10 cellular contexts compared by ENCODE assay signal in genomic region chr5:6660704-6661103, GRCh38. TPM values are rescaled to one million over a fixed set of nuclear protein-coding genes. Genes with fewer than 3 reads are reported as not detected.
A peak's percentile ranks its signal among the peaks of the same experiment; 100 is the strongest.
DNase-seq lines count a peak whose midpoint lies in the region; ATAC-seq lines count a peak whose summit lies in the region.
"Had no signal": no experiment of that assay in that cellular context is flagged by ENCODE, and none has a peak within 500 bp of the region (broad histone marks: within the 10 kb centered on the region; RNA-seq: fewer than 3 reads in every experiment).

No MANE protein-coding gene starts in this region.

- H3K23ac ChIP-seq in neuronal stem cell (ENCODE audit: low read depth, low read length, poor library complexity), result no peak overlapping the region

- no peak overlapping the region for H3K4me3 ChIP-seq in neuronal stem cell (ENCODE audit: low read length in 2 of 2)

- DNase-seq in activated CD8-positive, alpha-beta memory T cell treated with anti-CD3 and anti-CD28 coated beads, Interleukin-2, amount 10 ng/mL, durations not matched to agents 7 days and 5 days, result no peak
- no peak for DNase-seq in activated CD8-positive, alpha-beta memory T cell treated with anti-CD3 and anti-CD28 coated beads, Interleukin-2, amount 50 U/mL, for 48 hours
- DNase-seq in SK-N-DZ (ENCODE audit: low spot score), result no peak
- DNase-seq in UCSD-AML1 (lab: John Stamatoyannopoulos, UW; ENCODE audit: unreplicated experiment), result no peak
- no peak for DNase-seq in neuronal stem cell (ENCODE audit: low spot score)
- DNase-seq: IMR-90 had no signal

- no peak overlapping the region for H3K14ac ChIP-seq in neuronal stem cell (ENCODE audit: low read length)

- peaks cover 35% of the 10 kb centered on the region for H3K36me3 Mint-ChIP-seq in activated CD8-positive, alpha-beta memory T cell treated with anti-CD3 and anti-CD28 coated beads, Interleukin-2, amount 10 ng/mL, durations not matched to agents 7 days and 5 days
- peaks cover 44% of the 10 kb centered on the region for H3K36me3 Mint-ChIP-seq in stimulated activated naive CD8-positive, alpha-beta T cell treated with anti-CD3 and anti-CD28 coated beads, Interleukin-15, Interleukin-2, amounts not matched to agents 100 ng/mL and 50 ng/mL, for 24 hours (ENCODE audit: low read depth)

- H3K9me3 Mint-ChIP-seq in activated CD8-positive, alpha-beta memory T cell treated with anti-CD3 and anti-CD28 coated beads, Interleukin-2, amount 10 ng/mL, durations not matched to agents 7 days and 5 days (ENCODE audit: low read depth), result peaks cover 5% of the 10 kb centered on the region
- peaks cover 10% of the 10 kb centered on the region for H3K9me3 Mint-ChIP-seq in stimulated activated naive CD8-positive, alpha-beta T cell treated with anti-CD3 and anti-CD28 coated beads, Interleukin-15, Interleukin-2, amounts not matched to agents 100 ng/mL and 50 ng/mL, for 24 hours

- no peak overlapping the region for H2BK15ac ChIP-seq in neuronal stem cell (ENCODE audit: low read length)

- H3K79me1 ChIP-seq in neuronal stem cell (ENCODE audit: low read depth, low read length), result no peaks in the 10 kb centered on the region

- no peak overlapping the region for H2AK5ac ChIP-seq in neuronal stem cell (ENCODE audit: low read depth, low read length)

- no peaks in the 10 kb centered on the region for H3K4me1 ChIP-seq in neuronal stem cell (ENCODE audit: control insufficient read depth in 2 of 2, insufficient read depth in 1 of 2, low read depth in 1 of 2, low read length in 2 of 2)

- H2BK5ac ChIP-seq in neuronal stem cell (ENCODE audit: low read length), result no peak overlapping the region

- H3K27me3 Mint-ChIP-seq in activated CD8-positive, alpha-beta memory T cell treated with anti-CD3 and anti-CD28 coated beads, Interleukin-2, amount 10 ng/mL, durations not matched to agents 7 days and 5 days, result no peaks in the 10 kb centered on the region
- H3K27me3 Mint-ChIP-seq in stimulated activated naive CD8-positive, alpha-beta T cell treated with anti-CD3 and anti-CD28 coated beads, Interleukin-15, Interleukin-2, amounts not matched to agents 100 ng/mL and 50 ng/mL, for 24 hours, result no peaks in the 10 kb centered on the region

- H3K27ac Mint-ChIP-seq in activated CD8-positive, alpha-beta memory T cell treated with anti-CD3 and anti-CD28 coated beads, Interleukin-2, amount 10 ng/mL, durations not matched to agents 7 days and 5 days, result peak overlapping the region; percentile 39
- H3K27ac Mint-ChIP-seq in stimulated activated naive CD8-positive, alpha-beta T cell treated with anti-CD3 and anti-CD28 coated beads, Interleukin-15, Interleukin-2, amounts not matched to agents 100 ng/mL and 50 ng/mL, for 24 hours, result peak overlapping the region; percentile 4

- H2BK12ac ChIP-seq in neuronal stem cell (ENCODE audit: low read length), result no peak overlapping the region

- H3K4ac ChIP-seq in neuronal stem cell (ENCODE audit: low read length), result no peak overlapping the region

- H3K18ac ChIP-seq in neuronal stem cell (ENCODE audit: low read length), result no peak overlapping the region

- CTCF ChIA-PET in activated CD8-positive, alpha-beta memory T cell treated with anti-CD3 and anti-CD28 coated beads, Interleukin-2, amount 10 ng/mL, durations not matched to agents 7 days and 5 days (lab: Charles Lee), result no interaction called here

- H3K27me3 ChIP-seq in neuronal stem cell (ENCODE audit: control insufficient read depth in 3 of 3, insufficient read depth in 3 of 3, low read depth in 1 of 3, low read length in 3 of 3), result no peaks in the 10 kb centered on the region

- H3K9ac ChIP-seq in neuronal stem cell (ENCODE audit: low read depth, low read length, poor library complexity), result no peak overlapping the region

- no peak overlapping the region for H3K27ac ChIP-seq in neuronal stem cell (replicated peaks; ENCODE audit: low read length)

- H4K91ac ChIP-seq in neuronal stem cell (ENCODE audit: low read depth, low read length, poor library complexity), result no peak overlapping the region

- no peak overlapping the region for H2AFZ ChIP-seq in neuronal stem cell (ENCODE audit: low read length)

- H3K36me3 ChIP-seq in neuronal stem cell (replicated peaks in 1 of 2; ENCODE audit: control insufficient read depth in 2 of 2, insufficient read depth in 2 of 2, low read length in 2 of 2), result peaks cover 6 to 58% of the 10 kb centered on the region in 2 donors

- H4K8ac ChIP-seq in neuronal stem cell (ENCODE audit: low read depth, low read length), result no peak overlapping the region

- no peak for ATAC-seq in activated CD8-positive, alpha-beta memory T cell treated with anti-CD3 and anti-CD28 coated beads, Interleukin-2, amount 10 ng/mL, durations not matched to agents 7 days and 5 days
- ATAC-seq in HG02571 (IDR thresholded peaks at IDR 0.05; ENCODE audit: unreplicated experiment) (peak; percentile 40), HG03442 (IDR thresholded peaks at IDR 0.05; ENCODE audit: unreplicated experiment) (peak; percentile 43)

- no peak overlapping the region for H3K4me3 Mint-ChIP-seq in activated CD8-positive, alpha-beta memory T cell treated with anti-CD3 and anti-CD28 coated beads, Interleukin-2, amount 10 ng/mL, durations not matched to agents 7 days and 5 days
- H3K4me3 Mint-ChIP-seq in stimulated activated naive CD8-positive, alpha-beta T cell treated with anti-CD3 and anti-CD28 coated beads, Interleukin-15, Interleukin-2, amounts not matched to agents 100 ng/mL and 50 ng/mL, for 24 hours, result no peak overlapping the region
- H3K4me3 Mint-ChIP-seq: neural crest cell had no signal

- peaks cover 5 to 8% of the 10 kb centered on the region in 2 donors for H3K9me3 ChIP-seq in neuronal stem cell (replicated peaks in 1 of 2; ENCODE audit: control insufficient read depth in 2 of 2, insufficient read depth in 1 of 2, low read depth in 1 of 2, low read length in 2 of 2)

- no peak overlapping the region for H2BK120ac ChIP-seq in neuronal stem cell (ENCODE audit: low read depth, low read length)

- H3K4me1 Mint-ChIP-seq in activated CD8-positive, alpha-beta memory T cell treated with anti-CD3 and anti-CD28 coated beads, Interleukin-2, amount 10 ng/mL, durations not matched to agents 7 days and 5 days, result peaks cover 7% of the 10 kb centered on the region
- H3K4me1 Mint-ChIP-seq in stimulated activated naive CD8-positive, alpha-beta T cell treated with anti-CD3 and anti-CD28 coated beads, Interleukin-15, Interleukin-2, amounts not matched to agents 100 ng/mL and 50 ng/mL, for 24 hours (ENCODE audit: low read depth), result peaks cover 11% of the 10 kb centered on the region
- H3K4me1 Mint-ChIP-seq: neural crest cell had no signal

- H3K4me2 ChIP-seq in neuronal stem cell (ENCODE audit: insufficient read depth, low read length, poor library complexity, severe bottlenecking), result no peak overlapping the region

- no CpG with 5 or more reads among the region's 3 CpGs for WGBS in neuronal stem cell (ENCODE audit: extremely low coverage in 2 of 2, insufficient read length in 2 of 2, insufficient replicate concordance in 1 of 2), 2 donors

RNA-seq across cellular contexts. Expression of gene SRD5A1, which starts 27.5 kb away (rescaled TPM):
- 10 to 100 TPM; 11.0 to 16.2 TPM for total RNA-seq in activated CD8-positive, alpha-beta memory T cell treated with anti-CD3 and anti-CD28 coated beads, Interleukin-2, amount 10 ng/mL, durations not matched to agents 7 days and 5 days
- polyA plus RNA-seq in SK-N-DZ (2014; cell fraction: cytosol; rRNA removed), result 55.9 and 84.1 TPM in 2 replicates
- 44.8 and 51.8 TPM in 2 replicates for polyA plus RNA-seq in SK-N-DZ (2014; cell fraction: nucleus; rRNA removed)
- 10.9 TPM for polyA plus RNA-seq in neuronal stem cell (2013, experiment 1 of 2)
- 10.5 TPM for polyA plus RNA-seq in neuronal stem cell (2013, experiment 2 of 2)

RNA-seq across cellular contexts. Expression of gene NSUN2, which starts 27.9 kb away (rescaled TPM):
- 100 to 1,000 TPM in 1 of 2 experiments, 10 to 100 TPM in 1; 79.8 to 111 TPM for total RNA-seq in activated CD8-positive, alpha-beta memory T cell treated with anti-CD3 and anti-CD28 coated beads, Interleukin-2, amount 10 ng/mL, durations not matched to agents 7 days and 5 days
- polyA plus RNA-seq in SK-N-DZ (2014; cell fraction: cytosol; rRNA removed), result 72.3 and 78.6 TPM in 2 replicates
- polyA plus RNA-seq in SK-N-DZ (2014; cell fraction: nucleus; rRNA removed), result 106 and 136 TPM in 2 replicates
- 21.5 TPM for polyA plus RNA-seq in neuronal stem cell (2013, experiment 1 of 2)
- 21.4 TPM for polyA plus RNA-seq in neuronal stem cell (2013, experiment 2 of 2)

RNA-seq across cellular contexts. Expression of gene TENT4A, which starts 52.5 kb away (rescaled TPM):
- 10 to 100 TPM; 37.4 to 55.3 TPM for total RNA-seq in activated CD8-positive, alpha-beta memory T cell treated with anti-CD3 and anti-CD28 coated beads, Interleukin-2, amount 10 ng/mL, durations not matched to agents 7 days and 5 days
- polyA plus RNA-seq in SK-N-DZ (2014; cell fraction: cytosol; rRNA removed), result 11.5 and 16.6 TPM in 2 replicates
- 57.7 and 92.4 TPM in 2 replicates for polyA plus RNA-seq in SK-N-DZ (2014; cell fraction: nucleus; rRNA removed)
- polyA plus RNA-seq in neuronal stem cell (2013, experiment 1 of 2), result 27.1 TPM
- polyA plus RNA-seq in neuronal stem cell (2013, experiment 2 of 2), result 25.7 TPM
